ENCODE assay signal across 1 cellular context in genomic region chr7:77536413-77537135, GRCh38.
A peak's percentile ranks its signal among the peaks of the same experiment; 100 is the strongest.
TF ChIP-seq lines count a peak whose summit lies in the region.

No MANE protein-coding gene starts in this region.

TF ChIP-seq in HepG2, 621 proteins besides CTCF, POLR2A, EP300 and RAD21 (continued from another document and continues in another):
- TF ChIP-seq TFDP2 (CRISPR knock-in tag; IDR thresholded peaks at IDR 0.05): peak; percentile 59; the same call in 1 of the 2 replicates
- TF ChIP-seq GATAD2A (CRISPR knock-in tag; IDR thresholded peaks at IDR 0.05): peak; percentile 37; the same call in 1 of the 2 replicates
- no peak for TF ChIP-seq MED8 (CRISPR knock-in tag; IDR thresholded peaks at IDR 0.05; ENCODE audit: insufficient replicate concordance)
- no peak for TF ChIP-seq SOX13 (IDR thresholded peaks at IDR 0.05)
- peak in 1 of 2 experiments; percentile 46; a peak in 2 of 4 replicates for TF ChIP-seq SOX13 (CRISPR knock-in tag; conservative IDR thresholded peaks at IDR 0.05 in 1 of 2, IDR thresholded peaks at IDR 0.05 in 1 of 2)
- TF ChIP-seq, protein P1, sequence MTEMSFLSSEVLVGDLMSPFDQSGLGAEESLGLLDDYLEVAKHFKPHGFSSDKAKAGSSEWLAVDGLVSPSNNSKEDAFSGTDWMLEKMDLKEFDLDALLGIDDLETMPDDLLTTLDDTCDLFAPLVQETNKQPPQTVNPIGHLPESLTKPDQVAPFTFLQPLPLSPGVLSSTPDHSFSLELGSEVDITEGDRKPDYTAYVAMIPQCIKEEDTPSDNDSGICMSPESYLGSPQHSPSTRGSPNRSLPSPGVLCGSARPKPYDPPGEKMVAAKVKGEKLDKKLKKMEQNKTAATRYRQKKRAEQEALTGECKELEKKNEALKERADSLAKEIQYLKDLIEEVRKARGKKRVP (CRISPR knock-in tag; IDR thresholded peaks at IDR 0.05): peak in 1 of 2 experiments; percentile 62; a peak in 1 of 4 replicates
- peak; percentile 73; the same call in 1 of the 2 replicates for TF ChIP-seq IRF9 (CRISPR knock-in tag; IDR thresholded peaks at IDR 0.05; ENCODE audit: borderline replicate concordance)
- no peak for TF ChIP-seq ZNF549 (CRISPR knock-in tag; IDR thresholded peaks at IDR 0.05)
- TF ChIP-seq NFYC (CRISPR knock-in tag; IDR thresholded peaks at IDR 0.05): peak; percentile 70
- TF ChIP-seq SP5 (CRISPR knock-in tag; IDR thresholded peaks at IDR 0.05; ENCODE audit: borderline replicate concordance, low read depth): peak; percentile 36; the same call in 1 of the 2 replicates
- TF ChIP-seq, protein P2, sequence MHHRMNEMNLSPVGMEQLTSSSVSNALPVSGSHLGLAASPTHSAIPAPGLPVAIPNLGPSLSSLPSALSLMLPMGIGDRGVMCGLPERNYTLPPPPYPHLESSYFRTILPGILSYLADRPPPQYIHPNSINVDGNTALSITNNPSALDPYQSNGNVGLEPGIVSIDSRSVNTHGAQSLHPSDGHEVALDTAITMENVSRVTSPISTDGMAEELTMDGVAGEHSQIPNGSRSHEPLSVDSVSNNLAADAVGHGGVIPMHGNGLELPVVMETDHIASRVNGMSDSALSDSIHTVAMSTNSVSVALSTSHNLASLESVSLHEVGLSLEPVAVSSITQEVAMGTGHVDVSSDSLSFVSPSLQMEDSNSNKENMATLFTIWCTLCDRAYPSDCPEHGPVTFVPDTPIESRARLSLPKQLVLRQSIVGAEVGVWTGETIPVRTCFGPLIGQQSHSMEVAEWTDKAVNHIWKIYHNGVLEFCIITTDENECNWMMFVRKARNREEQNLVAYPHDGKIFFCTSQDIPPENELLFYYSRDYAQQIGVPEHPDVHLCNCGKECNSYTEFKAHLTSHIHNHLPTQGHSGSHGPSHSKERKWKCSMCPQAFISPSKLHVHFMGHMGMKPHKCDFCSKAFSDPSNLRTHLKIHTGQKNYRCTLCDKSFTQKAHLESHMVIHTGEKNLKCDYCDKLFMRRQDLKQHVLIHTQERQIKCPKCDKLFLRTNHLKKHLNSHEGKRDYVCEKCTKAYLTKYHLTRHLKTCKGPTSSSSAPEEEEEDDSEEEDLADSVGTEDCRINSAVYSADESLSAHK (CRISPR knock-in tag; IDR thresholded peaks at IDR 0.05; ENCODE audit: borderline replicate concordance): 0 out of 2 replicates have a peak, but pooled peaks have one; percentile 48
- TF ChIP-seq ZNF335 (CRISPR knock-in tag; IDR thresholded peaks at IDR 0.05): 0 out of 2 replicates have a peak, but pooled peaks have one; percentile 25
- TF ChIP-seq ZNF224 (CRISPR knock-in tag; IDR thresholded peaks at IDR 0.05): 0 out of 2 replicates have a peak, but pooled peaks have one; percentile 48
- TF ChIP-seq ZNF772 (CRISPR knock-in tag; IDR thresholded peaks at IDR 0.05): peak; percentile 59; the same call in 1 of the 2 replicates
- peak; percentile 49 for TF ChIP-seq HOXA5 (CRISPR knock-in tag; IDR thresholded peaks at IDR 0.05)
- TF ChIP-seq MED1 (CRISPR knock-in tag; IDR thresholded peaks at IDR 0.05): peak; percentile 56; the same call in 1 of the 2 replicates
- TF ChIP-seq KLF16 (CRISPR knock-in tag; IDR thresholded peaks at IDR 0.05): peak in 1 of 2 experiments; percentile 85; a peak in 2 of 4 replicates
- TF ChIP-seq FOXK1 (CRISPR knock-in tag; IDR thresholded peaks at IDR 0.05; ENCODE audit: borderline replicate concordance, low read depth): peak; percentile 48; the same call in 1 of the 2 replicates
- TF ChIP-seq MAFF (IDR thresholded peaks at IDR 0.05; ENCODE audit: low read depth, low read length): no peak
- TF ChIP-seq THAP11 (CRISPR knock-in tag; IDR thresholded peaks at IDR 0.05): peak; percentile 77
- peak; percentile 55 for TF ChIP-seq PPARG (CRISPR knock-in tag; conservative IDR thresholded peaks at IDR 0.05)
- TF ChIP-seq SMAD3 (CRISPR knock-in tag; IDR thresholded peaks at IDR 0.05): peak; percentile 80
- TF ChIP-seq HMG20B (CRISPR knock-in tag; conservative IDR thresholded peaks at IDR 0.05): peak; percentile 39
- TF ChIP-seq ZNF724P (CRISPR knock-in tag; IDR thresholded peaks at IDR 0.05; ENCODE audit: borderline replicate concordance): 0 out of 2 replicates have a peak, but pooled peaks have one; percentile 69
- TF ChIP-seq GPBP1L1 (CRISPR knock-in tag; IDR thresholded peaks at IDR 0.05): no peak
- no peak for TF ChIP-seq ZMYM2 (CRISPR knock-in tag; IDR thresholded peaks at IDR 0.05)
- TF ChIP-seq, protein P3, sequence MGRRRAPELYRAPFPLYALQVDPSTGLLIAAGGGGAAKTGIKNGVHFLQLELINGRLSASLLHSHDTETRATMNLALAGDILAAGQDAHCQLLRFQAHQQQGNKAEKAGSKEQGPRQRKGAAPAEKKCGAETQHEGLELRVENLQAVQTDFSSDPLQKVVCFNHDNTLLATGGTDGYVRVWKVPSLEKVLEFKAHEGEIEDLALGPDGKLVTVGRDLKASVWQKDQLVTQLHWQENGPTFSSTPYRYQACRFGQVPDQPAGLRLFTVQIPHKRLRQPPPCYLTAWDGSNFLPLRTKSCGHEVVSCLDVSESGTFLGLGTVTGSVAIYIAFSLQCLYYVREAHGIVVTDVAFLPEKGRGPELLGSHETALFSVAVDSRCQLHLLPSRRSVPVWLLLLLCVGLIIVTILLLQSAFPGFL (CRISPR knock-in tag; IDR thresholded peaks at IDR 0.05): no peak
- TF ChIP-seq SKIL (CRISPR knock-in tag; IDR thresholded peaks at IDR 0.05; ENCODE audit: borderline replicate concordance): peak; percentile 30; the same call in 1 of the 2 replicates
- TF ChIP-seq ZNF776 (CRISPR knock-in tag; IDR thresholded peaks at IDR 0.05): no peak
- TF ChIP-seq MEIS2 (CRISPR knock-in tag; IDR thresholded peaks at IDR 0.05): 0 out of 2 replicates have a peak, but pooled peaks have one; percentile 60
- no peak for TF ChIP-seq SATB2 (CRISPR knock-in tag; IDR thresholded peaks at IDR 0.05)
- no peak for TF ChIP-seq CBX2 (IDR thresholded peaks at IDR 0.05; ENCODE audit: low read depth, low read length)
- no peak for TF ChIP-seq CBX2 (CRISPR knock-in tag; IDR thresholded peaks at IDR 0.05; ENCODE audit: low read depth)
- TF ChIP-seq ZMYM4 (CRISPR knock-in tag; IDR thresholded peaks at IDR 0.05): peak; percentile 57; the same call in 1 of the 2 replicates
- TF ChIP-seq TFE3 (CRISPR knock-in tag; IDR thresholded peaks at IDR 0.05): peak; percentile 58; the same call in 1 of the 2 replicates
- TF ChIP-seq NFATC3 (CRISPR knock-in tag; IDR thresholded peaks at IDR 0.05): 0 out of 2 replicates have a peak, but pooled peaks have one; percentile 38
- TF ChIP-seq KDM5B (CRISPR knock-in tag; IDR thresholded peaks at IDR 0.05; ENCODE audit: borderline replicate concordance): peak; percentile 78; the same call in 1 of the 2 replicates
- peak; percentile 50; the same call in 1 of the 2 replicates for TF ChIP-seq SIX4 (CRISPR knock-in tag; IDR thresholded peaks at IDR 0.05)
- peak; percentile 42; the same call in 1 of the 2 replicates for TF ChIP-seq MEF2D (CRISPR knock-in tag; IDR thresholded peaks at IDR 0.05)
- peak; percentile 82 for TF ChIP-seq THRA (CRISPR knock-in tag; IDR thresholded peaks at IDR 0.05; ENCODE audit: borderline replicate concordance)
- TF ChIP-seq, protein P4, sequence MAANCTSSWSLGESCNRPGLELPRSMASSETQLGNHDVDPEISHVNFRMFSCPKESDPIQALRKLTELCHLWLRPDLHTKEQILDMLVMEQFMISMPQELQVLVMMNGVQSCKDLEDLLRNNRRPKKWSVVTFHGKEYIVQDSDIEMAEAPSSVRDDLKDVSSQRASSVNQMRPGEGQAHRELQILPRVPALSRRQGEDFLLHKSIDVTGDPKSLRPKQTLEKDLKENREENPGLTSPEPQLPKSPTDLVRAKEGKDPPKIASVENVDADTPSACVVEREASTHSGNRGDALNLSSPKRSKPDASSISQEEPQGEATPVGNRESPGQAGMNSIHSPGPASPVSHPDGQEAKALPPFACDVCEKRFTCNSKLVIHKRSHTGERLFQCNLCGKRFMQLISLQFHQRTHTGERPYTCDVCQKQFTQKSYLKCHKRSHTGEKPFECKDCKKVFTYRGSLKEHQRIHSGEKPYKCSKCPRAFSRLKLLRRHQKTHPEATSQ (CRISPR knock-in tag; IDR thresholded peaks at IDR 0.05; ENCODE audit: borderline replicate concordance): no peak
- TF ChIP-seq KDM3A (CRISPR knock-in tag; IDR thresholded peaks at IDR 0.05; ENCODE audit: low read depth): 0 out of 2 replicates have a peak, but pooled peaks have one; percentile 55
- TF ChIP-seq, protein P5, sequence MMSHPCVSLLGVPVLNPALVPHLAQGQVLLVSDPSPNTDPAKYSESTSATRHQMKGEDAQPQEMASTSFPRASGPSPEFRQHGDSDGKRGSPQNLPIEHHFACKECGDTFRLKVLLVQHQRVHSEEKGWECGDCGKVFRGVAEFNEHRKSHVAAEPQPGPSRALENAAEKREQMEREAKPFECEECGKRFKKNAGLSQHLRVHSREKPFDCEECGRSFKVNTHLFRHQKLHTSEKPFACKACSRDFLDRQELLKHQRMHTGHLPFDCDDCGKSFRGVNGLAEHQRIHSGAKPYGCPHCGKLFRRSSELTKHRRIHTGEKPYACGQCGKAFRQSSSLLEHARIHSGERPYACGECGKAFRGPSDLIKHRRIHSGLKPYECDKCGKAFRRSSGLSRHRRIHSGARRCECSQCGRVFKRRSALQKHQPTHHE (CRISPR knock-in tag; IDR thresholded peaks at IDR 0.05; ENCODE audit: borderline replicate concordance): peak; percentile 44; the same call in 1 of the 2 replicates
- TF ChIP-seq TOE1 (CRISPR knock-in tag; IDR thresholded peaks at IDR 0.05): peak; percentile 75; the same call in 1 of the 2 replicates
- TF ChIP-seq ZBTB3 (CRISPR knock-in tag; IDR thresholded peaks at IDR 0.05; ENCODE audit: borderline replicate concordance, low read depth): no peak
- TF ChIP-seq SIX1 (CRISPR knock-in tag; IDR thresholded peaks at IDR 0.05; ENCODE audit: borderline replicate concordance): 0 out of 2 replicates have a peak, but pooled peaks have one; percentile 34
- 0 out of 2 replicates have a peak, but pooled peaks have one; percentile 35 for TF ChIP-seq AKAP8 (CRISPR knock-in tag; IDR thresholded peaks at IDR 0.05)
